In genomic region chr1:183520379-183520778, GRCh38 we compare ENCODE assay signal across 21 cellular contexts.
"Had no signal": no experiment of that assay in that cellular context is flagged by ENCODE, and none has a peak within 500 bp of the region (broad histone marks: within the 10 kb centered on the region; RNA-seq: fewer than 3 reads in every experiment).

No MANE protein-coding gene starts in this region.

- H3K4me1 Mint-ChIP-seq: activated naive CD4-positive, alpha-beta T cell treated with anti-CD3 and anti-CD28 coated beads, Interleukin-2, amount 10 ng/mL, durations not matched to agents 7 days and 5 days; activated naive CD8-positive, alpha-beta T cell treated with anti-CD3 and anti-CD28 coated beads, Interleukin-2, amount 10 ng/mL, durations not matched to agents 7 days and 5 days had no signal

- ATAC-seq: activated CD4-positive, CD25-positive, alpha-beta regulatory T cell treated with anti-CD3 and anti-CD28 coated beads, Interleukin-2, amount 50 U/mL, for 24 hours; activated CD8-positive, alpha-beta memory T cell treated with anti-CD3 and anti-CD28 coated beads, Interleukin-2, amount 10 ng/mL, durations not matched to agents 7 days and 5 days; PC-3; SK-N-SH treated with all-trans-retinoic acid at 6 μM for 48 hours had no signal

- H3K27ac Mint-ChIP-seq: activated CD8-positive, alpha-beta memory T cell treated with anti-CD3 and anti-CD28 coated beads, Interleukin-2, amount 10 ng/mL, durations not matched to agents 7 days and 5 days; activated naive CD4-positive, alpha-beta T cell treated with anti-CD3 and anti-CD28 coated beads, Interleukin-2, amount 10 ng/mL, durations not matched to agents 7 days and 5 days; activated naive CD8-positive, alpha-beta T cell treated with anti-CD3 and anti-CD28 coated beads, Interleukin-2, amount 10 ng/mL, durations not matched to agents 7 days and 5 days; activated T-cell treated with anti-CD3 and anti-CD28 coated beads, Interleukin-2, amount 50 U/mL, for 24 hours; T-helper 1 cell treated with Interleukin-12 subunit alpha and Interleukin-12 subunit beta and Interleukin-4 antibody, amounts not matched to agents 30 μg/mL and 1 μg/mL, for 36 hours had no signal

- H3K9me3 Mint-ChIP-seq: activated naive CD4-positive, alpha-beta T cell treated with anti-CD3 and anti-CD28 coated beads, Interleukin-2, amount 10 ng/mL, durations not matched to agents 7 days and 5 days; activated naive CD8-positive, alpha-beta T cell treated with anti-CD3 and anti-CD28 coated beads, Interleukin-2, amount 10 ng/mL, durations not matched to agents 7 days and 5 days; activated T-cell treated with anti-CD3 and anti-CD28 coated beads, Interleukin-2, amount 50 U/mL, for 24 hours; T-helper 1 cell treated with Interleukin-12 subunit alpha and Interleukin-12 subunit beta and Interleukin-4 antibody, amounts not matched to agents 30 μg/mL and 1 μg/mL, for 36 hours had no signal

- H3K27me3 Mint-ChIP-seq: activated CD8-positive, alpha-beta memory T cell treated with anti-CD3 and anti-CD28 coated beads, Interleukin-2, amount 10 ng/mL, durations not matched to agents 7 days and 5 days; activated naive CD4-positive, alpha-beta T cell treated with anti-CD3 and anti-CD28 coated beads, Interleukin-2, amount 10 ng/mL, durations not matched to agents 7 days and 5 days; activated naive CD8-positive, alpha-beta T cell treated with anti-CD3 and anti-CD28 coated beads, Interleukin-2, amount 10 ng/mL, durations not matched to agents 7 days and 5 days; activated T-cell treated with anti-CD3 and anti-CD28 coated beads, Interleukin-2, amount 50 U/mL, for 24 hours had no signal

- H3K4me3 ChIP-seq: adrenal gland, SJSA1 had no signal

- H3K4me3 Mint-ChIP-seq: activated CD8-positive, alpha-beta memory T cell treated with anti-CD3 and anti-CD28 coated beads, Interleukin-2, amount 10 ng/mL, durations not matched to agents 7 days and 5 days; activated naive CD4-positive, alpha-beta T cell treated with anti-CD3 and anti-CD28 coated beads, Interleukin-2, amount 10 ng/mL, durations not matched to agents 7 days and 5 days; activated naive CD8-positive, alpha-beta T cell treated with anti-CD3 and anti-CD28 coated beads, Interleukin-2, amount 10 ng/mL, durations not matched to agents 7 days and 5 days; activated T-cell treated with anti-CD3 and anti-CD28 coated beads, Interleukin-2, amount 50 U/mL, for 24 hours; T-helper 1 cell treated with Interleukin-12 subunit alpha and Interleukin-12 subunit beta and Interleukin-4 antibody, amounts not matched to agents 30 μg/mL and 1 μg/mL, for 36 hours had no signal

- DNase-seq: activated CD4-positive, alpha-beta T cell treated with anti-CD3 and anti-CD28 coated beads for 48 hours; activated CD4-positive, alpha-beta T cell treated with anti-CD3 and anti-CD28 coated beads, Interleukin-2, amount 50 U/mL, for 48 hours; activated CD8-positive, alpha-beta memory T cell treated with anti-CD3 and anti-CD28 coated beads, Interleukin-2, amount 10 ng/mL, durations not matched to agents 7 days and 5 days; activated gamma-delta T cell treated with Interleukin-2 at 50 U/mL for 16 hours; activated naive CD4-positive, alpha-beta T cell treated with anti-CD3 and anti-CD28 coated beads, Interleukin-2, amount 10 ng/mL, durations not matched to agents 7 days and 5 days; activated naive CD8-positive, alpha-beta T cell treated with anti-CD3 and anti-CD28 coated beads, Interleukin-2, amount 10 ng/mL, durations not matched to agents 7 days and 5 days; activated T-cell treated with anti-CD3 and anti-CD28 coated beads, Interleukin-2, amount 50 U/mL, for 24 hours; adrenal gland; anterior cingulate cortex; Karpas-422; NCI-H1105 treated with DMSO at 0.1 percent for 48 hours; NCI-H1436 treated with DMSO at 0.1 percent for 48 hours; NCI-H187; NCI-H2081; NCI-H510A treated with DMSO at 0.1 percent for 48 hours; PC-3; SHP77 had no signal
